17 cellular contexts compared by ENCODE assay signal in the genomic region with DNA sequence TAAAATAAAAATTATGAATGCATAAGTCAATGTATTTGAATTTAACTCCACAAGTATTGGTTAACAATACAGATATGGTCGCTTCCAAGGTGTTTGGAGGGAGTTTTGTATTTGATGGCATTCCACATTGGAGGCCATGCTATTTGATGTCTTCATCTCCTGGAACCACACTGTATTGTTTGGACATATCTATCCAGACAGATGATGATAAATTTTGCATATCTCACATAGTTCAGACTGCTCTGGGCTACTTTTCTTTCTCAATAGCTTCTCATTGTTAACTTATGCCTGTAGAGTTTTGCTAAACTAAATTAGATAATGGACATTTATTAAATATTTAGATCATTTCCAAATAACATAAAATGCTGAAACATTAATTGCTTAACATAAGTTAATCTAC. TPM values are rescaled to one million over a fixed set of nuclear protein-coding genes. Genes with fewer than 3 reads are reported as not detected.
DNase-seq lines count a peak whose midpoint lies in the region; FAIRE-seq and TF ChIP-seq lines count a peak whose summit lies in the region.
"Had no signal": no experiment of that assay in that cellular context is flagged by ENCODE, and none has a peak within 500 bp of the region (broad histone marks: within the 10 kb centered on the region; RNA-seq: fewer than 3 reads in every experiment).

No MANE protein-coding gene starts in this region.

- H3K79me2 ChIP-seq in trophoblast cell (ENCODE audit: control insufficient read depth, insufficient read depth, low read length, poor library complexity), result no peaks in the 10 kb centered on the region

- no peak overlapping the region for H3K9ac ChIP-seq in trophoblast cell (ENCODE audit: low read length)

- intact Hi-C loops in ascending aorta (cut with DNase I), result no loop called here

- H3K18ac ChIP-seq in trophoblast cell (ENCODE audit: low read length), result no peak overlapping the region

- H2BK120ac ChIP-seq in trophoblast cell (ENCODE audit: insufficient read depth, low read length, poor library complexity), result no peak overlapping the region

- no peak overlapping the region for H2BK5ac ChIP-seq in trophoblast cell (ENCODE audit: low read depth, low read length, poor library complexity)

- no peak overlapping the region for H3K14ac ChIP-seq in trophoblast cell (ENCODE audit: low read length)

- H3K23ac ChIP-seq in trophoblast cell (ENCODE audit: low read length), result no peak overlapping the region

- no peak overlapping the region for H3K4me2 ChIP-seq in trophoblast cell (ENCODE audit: low read length)

- no peak overlapping the region for H2BK12ac ChIP-seq in trophoblast cell (ENCODE audit: low read length)

- no peak overlapping the region for H4K8ac ChIP-seq in trophoblast cell (ENCODE audit: low read depth, low read length)

- FAIRE-seq in RCC 7860 (lab: Jason Lieb, UNC), result no peak
- FAIRE-seq: GM12878, GM18507 had no signal

- H3K4ac ChIP-seq in trophoblast cell (ENCODE audit: low read depth, low read length), result no peak overlapping the region

- no peaks in the 10 kb centered on the region for H3K27me3 ChIP-seq in trophoblast cell (ENCODE audit: insufficient read depth, low read length)
- no peaks in the 10 kb centered on the region for H3K27me3 ChIP-seq in ascending aorta

- H3K36me3 ChIP-seq in trophoblast cell (ENCODE audit: control insufficient read depth in 1 of 2, insufficient read depth in 2 of 2, low read length in 2 of 2) (no peaks in the 10 kb centered on the region), ascending aorta (peaks cover 0 to 3% of the 10 kb centered on the region in 2 donors)

- H2AFZ ChIP-seq in trophoblast cell (ENCODE audit: insufficient read depth, low read length, poor library complexity), result no peak overlapping the region

- H3K79me1 ChIP-seq in trophoblast cell (ENCODE audit: low read length), result no peaks in the 10 kb centered on the region

- no CpG with 5 or more reads among the region's 1 CpG for WGBS in trophoblast cell (ENCODE audit: extremely low coverage, insufficient coverage, insufficient read length)

- no peak overlapping the region for H3K27ac ChIP-seq in trophoblast cell (ENCODE audit: low read depth, low read length)
- no peak overlapping the region for H3K27ac ChIP-seq in ascending aorta

- no peak overlapping the region for H2AK5ac ChIP-seq in trophoblast cell (ENCODE audit: low read length)

- TF ChIP-seq CTCF in AG10803 (conservative IDR thresholded peaks at IDR 0.05; ENCODE audit: low read length) (no peak), fibroblast of pulmonary artery (IDR thresholded peaks at IDR 0.05; ENCODE audit: low read length, missing control alignments) (no peak), ascending aorta (IDR thresholded peaks at IDR 0.05) (no peak)

- H3K4me3 ChIP-seq in AG10803 (ENCODE audit: low read length) (no peak overlapping the region), fibroblast of pulmonary artery (replicated peaks; ENCODE audit: low read depth, low read length) (no peak overlapping the region), trophoblast cell (ENCODE audit: low read depth, low read length) (no peak overlapping the region), ascending aorta (no peak overlapping the region)
- H3K4me3 ChIP-seq: GM12878 had no signal

- DNase-seq in AG10803 (ENCODE audit: low read depth) (peak; percentile 28), amniotic epithelial cell (ENCODE audit: low read depth) (peak; percentile 59), fibroblast of pulmonary artery (ENCODE audit: low read depth) (peak; percentile 29), trophoblast cell (peak; percentile 8 to 64), NCI-H1930 (lab: John Stamatoyannopoulos, UW) (no peak), RCC 7860 (ENCODE audit: low spot score) (no peak), ascending aorta (ENCODE audit: low spot score in 2 of 2) (no peak)
- DNase-seq: 8988T; C1 segment of cervical spinal cord; Calu3; CD4-positive, alpha-beta T cell; DMS 273 treated with DMSO at 0.1 percent for 48 hours had no signal

- no peak overlapping the region for H4K91ac ChIP-seq in trophoblast cell (ENCODE audit: low read depth, low read length)

- H3K4me1 ChIP-seq in trophoblast cell (ENCODE audit: control insufficient read depth in 1 of 2, insufficient read depth in 2 of 2, low read length in 2 of 2) (no peaks in the 10 kb centered on the region), ascending aorta (no peaks in the 10 kb centered on the region)

- no peak overlapping the region for H4K12ac ChIP-seq in trophoblast cell (ENCODE audit: low read depth, low read length)

- H3K9me3 ChIP-seq in trophoblast cell (ENCODE audit: insufficient read depth, low read depth, low read length) (no peaks in the 10 kb centered on the region), ascending aorta (no peaks in the 10 kb centered on the region)

RNA-seq across cellular contexts. Expression of gene CDKN2A, which starts 58.0 kb away (rescaled TPM):
- polyA plus RNA-seq in trophoblast cell (2013), result 9.6 and 11.0 TPM in 2 replicates
- 17.1 TPM for total RNA-seq in ascending aorta
- total RNA-seq: Daoy had no signal

RNA-seq across cellular contexts. Expression of gene CDKN2B-AS1, which starts 58.4 kb away (rescaled TPM):
- 0.47 and 0.58 TPM in 2 replicates for polyA plus RNA-seq in trophoblast cell (2013)
- total RNA-seq in ascending aorta, result not detected
- total RNA-seq: Daoy, G401, H4 had no signal

Comparison
In these comparisons a context has a peak if more than half of its experiments do, and no peak if none do; other contexts are left out.
1. DNase-seq: peak in AG10803 (single experiment), amniotic epithelial cell (single experiment), fibroblast of pulmonary artery (single experiment) and trophoblast cell (2 of 2); none in NCI-H1930 (0 of 2), RCC 7860 (single experiment) and ascending aorta (0 of 2).